17 cellular contexts compared by ENCODE assay signal in the genomic region with DNA sequence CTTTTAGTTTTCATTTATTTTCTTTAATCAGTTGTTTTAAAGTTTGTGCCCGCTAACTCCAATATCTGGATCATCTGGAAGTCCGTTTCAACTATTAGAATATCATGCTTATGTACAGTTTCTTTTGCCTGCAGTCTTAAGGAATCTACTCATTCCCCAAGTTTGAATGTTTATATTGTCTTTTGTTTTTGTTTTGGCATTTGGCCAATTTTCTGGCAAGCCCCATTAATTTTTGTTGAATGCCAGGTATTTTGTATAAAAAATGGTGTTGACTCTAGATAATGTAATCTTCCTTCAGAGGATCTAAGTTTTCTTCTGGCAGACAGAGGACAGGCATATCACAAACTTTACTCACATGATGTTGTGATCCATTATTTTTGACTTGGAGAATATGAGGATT. TPM values are rescaled to one million over a fixed set of nuclear protein-coding genes. Genes with fewer than 3 reads are reported as not detected.
DNase-seq lines count a peak whose midpoint lies in the region; ATAC-seq and TF ChIP-seq lines count a peak whose summit lies in the region.
"Had no signal": no experiment of that assay in that cellular context is flagged by ENCODE, and none has a peak within 500 bp of the region (broad histone marks: within the 10 kb centered on the region; RNA-seq: fewer than 3 reads in every experiment).

No MANE protein-coding gene starts in this region.

- no peak for TF ChIP-seq POLR2A in GM18505 (IDR thresholded peaks at IDR 0.05; ENCODE audit: borderline replicate concordance, extremely low read depth, insufficient read depth, insufficient read length)

- H3K27me3 Mint-ChIP-seq in activated naive CD8-positive, alpha-beta T cell treated with anti-CD3 and anti-CD28 coated beads for 36 hours: peaks cover 14% of the 10 kb centered on the region
- no peaks in the 10 kb centered on the region for H3K27me3 Mint-ChIP-seq in stimulated activated naive B cell treated with anti-CD40 and anti-IgM and Interleukin-4, amounts not matched to agents 10 μg/mL and 1 μg/mL and 100 μg/mL, for 72 hours

- DNase-seq in NCI-H69 (lab: John Stamatoyannopoulos, UW): peak; percentile 17
- DNase-seq in dermis blood vessel endothelial cell: peak; percentile 26
- DNase-seq in renal cortical epithelial cell (ENCODE audit: low read depth): peak; percentile 10
- no peak for DNase-seq in activated naive CD8-positive, alpha-beta T cell treated with anti-CD3 and anti-CD28 coated beads for 36 hours
- no peak for DNase-seq in stimulated activated naive B cell treated with anti-CD40 and anti-IgM and Interleukin-4, amounts not matched to agents 10 μg/mL and 1 μg/mL and 100 μg/mL, for 72 hours
- DNase-seq: ACHN; BE2C; C1 segment of cervical spinal cord; CD4-positive, CD25-positive, alpha-beta regulatory T cell; CD8-positive, alpha-beta memory T cell; COR-L47; HCEC 1CT; HFFc6 had no signal

- H3K4me3 Mint-ChIP-seq in activated naive CD8-positive, alpha-beta T cell treated with anti-CD3 and anti-CD28 coated beads for 36 hours: no peak overlapping the region
- no peak overlapping the region for H3K4me3 Mint-ChIP-seq in stimulated activated naive B cell treated with anti-CD40 and anti-IgM and Interleukin-4, amounts not matched to agents 10 μg/mL and 1 μg/mL and 100 μg/mL, for 72 hours
- H3K4me3 Mint-ChIP-seq: CD4-positive, CD25-positive, alpha-beta regulatory T cell; CD8-positive, alpha-beta memory T cell; GM23338; HFFc6; IgD-negative memory B cell had no signal

- H3K36me3 Mint-ChIP-seq in activated naive CD8-positive, alpha-beta T cell treated with anti-CD3 and anti-CD28 coated beads for 36 hours: peaks cover 5% of the 10 kb centered on the region
- peaks cover 6 to 12% of the 10 kb centered on the region in 2 donors for H3K36me3 Mint-ChIP-seq in stimulated activated naive B cell treated with anti-CD40 and anti-IgM and Interleukin-4, amounts not matched to agents 10 μg/mL and 1 μg/mL and 100 μg/mL, for 72 hours

- H3K9me3 Mint-ChIP-seq in activated naive CD8-positive, alpha-beta T cell treated with anti-CD3 and anti-CD28 coated beads for 36 hours: peaks cover 43% of the 10 kb centered on the region
- H3K9me3 Mint-ChIP-seq in stimulated activated naive B cell treated with anti-CD40 and anti-IgM and Interleukin-4, amounts not matched to agents 10 μg/mL and 1 μg/mL and 100 μg/mL, for 72 hours: peaks cover 24 to 36% of the 10 kb centered on the region in 2 donors

- TF ChIP-seq EP300 in Ishikawa (IDR thresholded peaks at IDR 0.05; ENCODE audit: borderline replicate concordance): no peak

- no peaks in the 10 kb centered on the region for H3K4me1 Mint-ChIP-seq in activated naive CD8-positive, alpha-beta T cell treated with anti-CD3 and anti-CD28 coated beads for 36 hours
- peaks cover 7 to 11% of the 10 kb centered on the region in 2 donors for H3K4me1 Mint-ChIP-seq in stimulated activated naive B cell treated with anti-CD40 and anti-IgM and Interleukin-4, amounts not matched to agents 10 μg/mL and 1 μg/mL and 100 μg/mL, for 72 hours
- H3K4me1 Mint-ChIP-seq: CD8-positive, alpha-beta memory T cell; GM23338 had no signal

- TF ChIP-seq RAD21 in Ishikawa (IDR thresholded peaks at IDR 0.05; ENCODE audit: low read depth): no peak

- no peak overlapping the region for H3K27ac Mint-ChIP-seq in activated naive CD8-positive, alpha-beta T cell treated with anti-CD3 and anti-CD28 coated beads for 36 hours
- no peak overlapping the region for H3K27ac Mint-ChIP-seq in stimulated activated naive B cell treated with anti-CD40 and anti-IgM and Interleukin-4, amounts not matched to agents 10 μg/mL and 1 μg/mL and 100 μg/mL, for 72 hours
- H3K27ac Mint-ChIP-seq: CD4-positive, CD25-positive, alpha-beta regulatory T cell; GM23338; HFFc6; IgD-negative memory B cell had no signal

- ATAC-seq in stimulated activated naive B cell treated with anti-CD40 and anti-IgM and Interleukin-4, amounts not matched to agents 10 μg/mL and 1 μg/mL and 100 μg/mL, for 72 hours (replicated peaks): no peak
- ATAC-seq in GM18505 (IDR thresholded peaks at IDR 0.05; ENCODE audit: unreplicated experiment): no peak
- ATAC-seq: GM23338 had no signal

TF ChIP-seq in Ishikawa, 13 proteins besides CTCF, POLR2A, EP300 and RAD21:
- TF ChIP-seq YY1 (IDR thresholded peaks at IDR 0.05; ENCODE audit: low read depth) (no peak), ZBTB7A (IDR thresholded peaks at IDR 0.05; ENCODE audit: low read depth) (no peak), TEAD4 (IDR thresholded peaks at IDR 0.05) (peak; percentile 29; the same call in 1 of the 2 replicates), TCF12 (IDR thresholded peaks at IDR 0.05; ENCODE audit: low read depth) (no peak), NFIC (IDR thresholded peaks at IDR 0.05) (peak; percentile 86), MAX (IDR thresholded peaks at IDR 0.05) (no peak), CEBPB (IDR thresholded peaks at IDR 0.05) (no peak), CREB1 (IDR thresholded peaks at IDR 0.05; ENCODE audit: low read depth) (no peak), TAF1 (IDR thresholded peaks at IDR 0.05; ENCODE audit: low read depth) (no peak), FOXM1 (IDR thresholded peaks at IDR 0.05; ENCODE audit: borderline replicate concordance, low read depth) (no peak), EGR1 (IDR thresholded peaks at IDR 0.05) (no peak)
- TF ChIP-seq, protein P1, sequence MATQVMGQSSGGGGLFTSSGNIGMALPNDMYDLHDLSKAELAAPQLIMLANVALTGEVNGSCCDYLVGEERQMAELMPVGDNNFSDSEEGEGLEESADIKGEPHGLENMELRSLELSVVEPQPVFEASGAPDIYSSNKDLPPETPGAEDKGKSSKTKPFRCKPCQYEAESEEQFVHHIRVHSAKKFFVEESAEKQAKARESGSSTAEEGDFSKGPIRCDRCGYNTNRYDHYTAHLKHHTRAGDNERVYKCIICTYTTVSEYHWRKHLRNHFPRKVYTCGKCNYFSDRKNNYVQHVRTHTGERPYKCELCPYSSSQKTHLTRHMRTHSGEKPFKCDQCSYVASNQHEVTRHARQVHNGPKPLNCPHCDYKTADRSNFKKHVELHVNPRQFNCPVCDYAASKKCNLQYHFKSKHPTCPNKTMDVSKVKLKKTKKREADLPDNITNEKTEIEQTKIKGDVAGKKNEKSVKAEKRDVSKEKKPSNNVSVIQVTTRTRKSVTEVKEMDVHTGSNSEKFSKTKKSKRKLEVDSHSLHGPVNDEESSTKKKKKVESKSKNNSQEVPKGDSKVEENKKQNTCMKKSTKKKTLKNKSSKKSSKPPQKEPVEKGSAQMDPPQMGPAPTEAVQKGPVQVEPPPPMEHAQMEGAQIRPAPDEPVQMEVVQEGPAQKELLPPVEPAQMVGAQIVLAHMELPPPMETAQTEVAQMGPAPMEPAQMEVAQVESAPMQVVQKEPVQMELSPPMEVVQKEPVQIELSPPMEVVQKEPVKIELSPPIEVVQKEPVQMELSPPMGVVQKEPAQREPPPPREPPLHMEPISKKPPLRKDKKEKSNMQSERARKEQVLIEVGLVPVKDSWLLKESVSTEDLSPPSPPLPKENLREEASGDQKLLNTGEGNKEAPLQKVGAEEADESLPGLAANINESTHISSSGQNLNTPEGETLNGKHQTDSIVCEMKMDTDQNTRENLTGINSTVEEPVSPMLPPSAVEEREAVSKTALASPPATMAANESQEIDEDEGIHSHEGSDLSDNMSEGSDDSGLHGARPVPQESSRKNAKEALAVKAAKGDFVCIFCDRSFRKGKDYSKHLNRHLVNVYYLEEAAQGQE (IDR thresholded peaks at IDR 0.05; ENCODE audit: low read depth): no peak
- TF ChIP-seq, protein P2, sequence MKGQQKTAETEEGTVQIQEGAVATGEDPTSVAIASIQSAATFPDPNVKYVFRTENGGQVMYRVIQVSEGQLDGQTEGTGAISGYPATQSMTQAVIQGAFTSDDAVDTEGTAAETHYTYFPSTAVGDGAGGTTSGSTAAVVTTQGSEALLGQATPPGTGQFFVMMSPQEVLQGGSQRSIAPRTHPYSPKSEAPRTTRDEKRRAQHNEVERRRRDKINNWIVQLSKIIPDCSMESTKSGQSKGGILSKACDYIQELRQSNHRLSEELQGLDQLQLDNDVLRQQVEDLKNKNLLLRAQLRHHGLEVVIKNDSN (IDR thresholded peaks at IDR 0.05): no peak

RNA-seq across cellular contexts. Expression of gene ZNF235, which starts 11.1 kb away (rescaled TPM):
- 7.5 and 9.4 TPM in 2 replicates for total RNA-seq in dermis blood vessel endothelial cell
- 2.8 and 8.0 TPM in 2 replicates for total RNA-seq in renal cortical epithelial cell
- total RNA-seq in activated naive CD8-positive, alpha-beta T cell treated with anti-CD3 and anti-CD28 coated beads for 36 hours: 1 to 10 TPM; 3.8 to 4.7 TPM

RNA-seq across cellular contexts. Expression of gene ZNF112, which starts 40.6 kb away (rescaled TPM):
- total RNA-seq in dermis blood vessel endothelial cell: 8.3 and 9.9 TPM in 2 replicates
- 6.1 and 12.2 TPM in 2 replicates for total RNA-seq in renal cortical epithelial cell
- under 1 TPM; 0.44 to 0.62 TPM for total RNA-seq in activated naive CD8-positive, alpha-beta T cell treated with anti-CD3 and anti-CD28 coated beads for 36 hours
- total RNA-seq: CD4-positive, CD25-positive, alpha-beta regulatory T cell had no signal

RNA-seq across cellular contexts. Expression of gene ZNF233, which starts 56.2 kb away (rescaled TPM):
- 1.5 and 1.7 TPM in 2 replicates for total RNA-seq in dermis blood vessel endothelial cell
- 0.69 and 2.9 TPM in 2 replicates for total RNA-seq in renal cortical epithelial cell
- under 1 TPM; 0.16 to 0.32 TPM for total RNA-seq in activated naive CD8-positive, alpha-beta T cell treated with anti-CD3 and anti-CD28 coated beads for 36 hours

Comparison
In these comparisons a context has a peak if more than half of its experiments do, and no peak if none do; other contexts are left out.
1. DNase-seq: peak in NCI-H69 (single experiment), dermis blood vessel endothelial cell (single experiment) and renal cortical epithelial cell (single experiment); none in activated naive CD8-positive, alpha-beta T cell treated with anti-CD3 and anti-CD28 coated beads for 36 hours (single experiment) and stimulated activated naive B cell treated with anti-CD40 and anti-IgM and Interleukin-4, amounts not matched to agents 10 μg/mL and 1 μg/mL and 100 μg/mL, for 72 hours (single experiment).